In the genomic region with DNA sequence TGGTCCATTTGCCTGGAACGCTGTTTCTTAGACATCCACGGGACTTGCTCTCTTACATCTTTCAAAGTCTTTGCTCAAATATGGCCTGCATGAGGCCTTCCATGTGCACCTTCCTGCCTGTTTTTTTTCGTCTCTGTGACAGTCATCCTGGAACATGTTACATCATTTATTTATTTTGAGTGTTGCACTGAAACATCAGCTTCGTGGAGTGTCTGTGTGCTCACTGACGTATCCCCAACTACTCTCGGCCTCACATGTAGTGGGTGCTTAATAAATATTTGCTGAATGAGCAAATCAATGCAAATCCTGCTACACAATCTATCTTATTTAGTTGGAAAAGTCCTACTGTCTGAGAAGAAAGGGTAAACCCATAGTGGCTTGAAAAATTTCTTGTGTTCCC, we compare ENCODE assay signal across 16 cellular contexts. TPM values are rescaled to one million over a fixed set of nuclear protein-coding genes. Genes with fewer than 3 reads are reported as not detected.
DNase-seq lines count a peak whose midpoint lies in the region; ATAC-seq, FAIRE-seq and TF ChIP-seq lines count a peak whose summit lies in the region.
"Had no signal": no experiment of that assay in that cellular context is flagged by ENCODE, and none has a peak within 500 bp of the region (broad histone marks: within the 10 kb centered on the region; RNA-seq: fewer than 3 reads in every experiment).

No MANE protein-coding gene starts in this region.

- H3K9ac ChIP-seq in neural progenitor cell = no peak overlapping the region

- POLR2A ChIA-PET in WTC11 (lab: Charles Lee) = interaction anchor here (1.0 kb wide), 1 partner anchor 12 kb away, joined by 4 read pairs; no protein-coding TSS in a partner anchor

- H3K36me3 Mint-ChIP-seq in WTC11 (no peaks in the 10 kb centered on the region), neural progenitor cell (no peaks in the 10 kb centered on the region)
- H3K36me3 Mint-ChIP-seq: CD4-positive, alpha-beta memory T cell had no signal

- H3K27ac Mint-ChIP-seq in WTC11 (peak overlapping the region; percentile 1; the same call in 1 of the 2 replicates), neural progenitor cell (peak overlapping the region; percentile 0)
- H3K27ac Mint-ChIP-seq: CD4-positive, alpha-beta memory T cell had no signal

- ATAC-seq in WTC11 (no peak), left lobe of liver (peak; percentile 68), HG03442 (IDR thresholded peaks at IDR 0.05; ENCODE audit: unreplicated experiment) (no peak), GM18870 (IDR thresholded peaks at IDR 0.05; ENCODE audit: unreplicated experiment) (no peak)

- H3K4me1 Mint-ChIP-seq in WTC11 (peaks cover 13% of the 10 kb centered on the region), neural progenitor cell (peaks cover 8% of the 10 kb centered on the region)
- H3K4me1 Mint-ChIP-seq: CD4-positive, alpha-beta memory T cell had no signal

- H3K27me3 Mint-ChIP-seq in WTC11 (ENCODE audit: low read depth) = peaks cover 5% of the 10 kb centered on the region
- H3K27me3 Mint-ChIP-seq in neural progenitor cell (ENCODE audit: insufficient read depth, low read depth) = no peaks in the 10 kb centered on the region

- CTCF ChIA-PET in WTC11 (lab: Charles Lee) = no interaction called here

- H3F3A ChIP-seq in neural progenitor cell (ENCODE audit: low read depth) = no peaks in the 10 kb centered on the region

- peak overlapping the region; percentile 24 for H3K4me2 ChIP-seq in neural progenitor cell

- H3K9me3 Mint-ChIP-seq in WTC11 (no peaks in the 10 kb centered on the region), neural progenitor cell (peaks cover 2% of the 10 kb centered on the region)
- H3K9me3 Mint-ChIP-seq: CD4-positive, alpha-beta memory T cell had no signal

- H3K36me3 ChIP-seq in neural progenitor cell (no peaks in the 10 kb centered on the region), small intestine (ENCODE audit: control insufficient read depth in 2 of 2, insufficient read depth in 2 of 2, low read length in 2 of 2) (no peaks in the 10 kb centered on the region), uterus (no peaks in the 10 kb centered on the region)
- H3K36me3 ChIP-seq: BE2C had no signal

- no peak for TF ChIP-seq POLR2A in uterus (IDR thresholded peaks at IDR 0.05)

- H3K4me3 Mint-ChIP-seq in WTC11 (peak overlapping the region; percentile 20; the same call in 1 of the 2 replicates), neural progenitor cell (no peak overlapping the region)
- H3K4me3 Mint-ChIP-seq: CD4-positive, alpha-beta memory T cell had no signal

- peaks cover 6% of the 10 kb centered on the region for H3K4me1 ChIP-seq in neural progenitor cell
- no peaks in the 10 kb centered on the region for H3K4me1 ChIP-seq in small intestine (ENCODE audit: control insufficient read depth in 2 of 2, insufficient read depth in 1 of 2, low read depth in 1 of 2, low read length in 1 of 2)
- no peaks in the 10 kb centered on the region for H3K4me1 ChIP-seq in uterus
- H3K4me1 ChIP-seq: BE2C had no signal

- intact Hi-C loops in uterus (cut with DNase I; ENCODE audit: low total_unique reads) = no loop called here

- peak overlapping the region; percentile 47 for H2AFZ ChIP-seq in neural progenitor cell (replicated peaks)

- H3K27ac ChIP-seq in neural progenitor cell (no peak overlapping the region), small intestine (ENCODE audit: low read depth in 1 of 2, low read length in 1 of 2) (no peak overlapping the region), uterus (no peak overlapping the region)

- TF ChIP-seq CTCF in WTC11 (IDR thresholded peaks at IDR 0.05) = no peak
- no peak for TF ChIP-seq CTCF in neural progenitor cell (IDR thresholded peaks at IDR 0.05)
- TF ChIP-seq CTCF in uterus (IDR thresholded peaks at IDR 0.05) = no peak

- H3K9me3 ChIP-seq in neural progenitor cell (ENCODE audit: low read depth) (no peaks in the 10 kb centered on the region), small intestine (ENCODE audit: control insufficient read depth, low read depth) (no peaks in the 10 kb centered on the region), uterus (no peaks in the 10 kb centered on the region)
- H3K9me3 ChIP-seq: BE2C had no signal

- DNase-seq in DMS53 treated with DMSO at 0.1 percent for 48 hours (lab: John Stamatoyannopoulos, UW; ENCODE audit: unreplicated experiment) (peak; percentile 12), WTC11 (ENCODE audit: low spot score) (no peak), left lobe of liver (ENCODE audit: low spot score) (no peak), neural progenitor cell (ENCODE audit: low spot score) (no peak), small intestine (no peak), uterus (no peak)
- DNase-seq: BE2C; CD4-positive, alpha-beta memory T cell; DND-41; GDM1; H7; KBM-7 had no signal

- WGBS in small intestine, 3 donors = 85 to 93% (median 92%) methylated on average over 6 of the region's 6 CpGs

- no peak overlapping the region for H3K4me3 ChIP-seq in neural progenitor cell
- no peak overlapping the region for H3K4me3 ChIP-seq in small intestine (ENCODE audit: low read depth in 1 of 2, low read length in 2 of 2)
- no peak overlapping the region for H3K4me3 ChIP-seq in uterus

- H3K27me3 ChIP-seq in neural progenitor cell (no peaks in the 10 kb centered on the region), small intestine (ENCODE audit: control insufficient read depth in 2 of 2, insufficient read depth in 2 of 2, low read length in 2 of 2) (no peaks in the 10 kb centered on the region), uterus (no peaks in the 10 kb centered on the region)
- H3K27me3 ChIP-seq: BE2C had no signal

- no peaks in the 10 kb centered on the region for H3K79me2 ChIP-seq in neural progenitor cell (ENCODE audit: low read depth)

- no peaks in the 10 kb centered on the region for H4K20me1 ChIP-seq in neural progenitor cell (ENCODE audit: low read depth)

- FAIRE-seq in small intestine (lab: Jason Lieb, UNC) = no peak
- FAIRE-seq: GM12892 had no signal

TF ChIP-seq in WTC11, 78 proteins besides CTCF, POLR2A, EP300 and RAD21:
- peak; percentile 90 for TF ChIP-seq GABPB1 (CRISPR knock-in tag; IDR thresholded peaks at IDR 0.05)
- TF ChIP-seq, protein P1, sequence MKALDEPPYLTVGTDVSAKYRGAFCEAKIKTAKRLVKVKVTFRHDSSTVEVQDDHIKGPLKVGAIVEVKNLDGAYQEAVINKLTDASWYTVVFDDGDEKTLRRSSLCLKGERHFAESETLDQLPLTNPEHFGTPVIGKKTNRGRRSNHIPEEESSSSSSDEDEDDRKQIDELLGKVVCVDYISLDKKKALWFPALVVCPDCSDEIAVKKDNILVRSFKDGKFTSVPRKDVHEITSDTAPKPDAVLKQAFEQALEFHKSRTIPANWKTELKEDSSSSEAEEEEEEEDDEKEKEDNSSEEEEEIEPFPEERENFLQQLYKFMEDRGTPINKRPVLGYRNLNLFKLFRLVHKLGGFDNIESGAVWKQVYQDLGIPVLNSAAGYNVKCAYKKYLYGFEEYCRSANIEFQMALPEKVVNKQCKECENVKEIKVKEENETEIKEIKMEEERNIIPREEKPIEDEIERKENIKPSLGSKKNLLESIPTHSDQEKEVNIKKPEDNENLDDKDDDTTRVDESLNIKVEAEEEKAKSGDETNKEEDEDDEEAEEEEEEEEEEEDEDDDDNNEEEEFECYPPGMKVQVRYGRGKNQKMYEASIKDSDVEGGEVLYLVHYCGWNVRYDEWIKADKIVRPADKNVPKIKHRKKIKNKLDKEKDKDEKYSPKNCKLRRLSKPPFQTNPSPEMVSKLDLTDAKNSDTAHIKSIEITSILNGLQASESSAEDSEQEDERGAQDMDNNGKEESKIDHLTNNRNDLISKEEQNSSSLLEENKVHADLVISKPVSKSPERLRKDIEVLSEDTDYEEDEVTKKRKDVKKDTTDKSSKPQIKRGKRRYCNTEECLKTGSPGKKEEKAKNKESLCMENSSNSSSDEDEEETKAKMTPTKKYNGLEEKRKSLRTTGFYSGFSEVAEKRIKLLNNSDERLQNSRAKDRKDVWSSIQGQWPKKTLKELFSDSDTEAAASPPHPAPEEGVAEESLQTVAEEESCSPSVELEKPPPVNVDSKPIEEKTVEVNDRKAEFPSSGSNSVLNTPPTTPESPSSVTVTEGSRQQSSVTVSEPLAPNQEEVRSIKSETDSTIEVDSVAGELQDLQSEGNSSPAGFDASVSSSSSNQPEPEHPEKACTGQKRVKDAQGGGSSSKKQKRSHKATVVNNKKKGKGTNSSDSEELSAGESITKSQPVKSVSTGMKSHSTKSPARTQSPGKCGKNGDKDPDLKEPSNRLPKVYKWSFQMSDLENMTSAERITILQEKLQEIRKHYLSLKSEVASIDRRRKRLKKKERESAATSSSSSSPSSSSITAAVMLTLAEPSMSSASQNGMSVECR (CRISPR knock-in tag; IDR thresholded peaks at IDR 0.05; ENCODE audit: borderline replicate concordance) = no peak
TF ChIP-seq in WTC11: peak in this region for 1.

RNA-seq across cellular contexts. Expression of a gene that starts 11.4 kb away (rescaled TPM):
- total RNA-seq in WTC11 (2021) (5.8 to 6.0 TPM (median 5.8 TPM) in 3 replicates), left lobe of liver (19.7 TPM), neural progenitor cell (ENCODE audit: low replicate concordance) (47.6 and 67.0 TPM in 2 replicates), uterus (10 to 100 TPM; 13.1 to 41.2 (median 26.6) TPM)
- 10 to 100 TPM; 17.9 to 43.5 (median 42.3) TPM for polyA plus RNA-seq in small intestine
- total RNA-seq: HT1080 had no signal
